In genomic region chr2:36455788-36456187, GRCh38 we compare ENCODE assay signal across 13 cellular contexts.
A peak's percentile ranks its signal among the peaks of the same experiment; 100 is the strongest.
DNase-seq lines count a peak whose midpoint lies in the region; ATAC-seq, FAIRE-seq and TF ChIP-seq lines count a peak whose summit lies in the region.
"Had no signal": no experiment of that assay in that cellular context is flagged by ENCODE, and none has a peak within 500 bp of the region (broad histone marks: within the 10 kb centered on the region; RNA-seq: fewer than 3 reads in every experiment).

No MANE protein-coding gene starts in this region.

- no peak for DNase-seq in A549 (ENCODE audit: low read depth in 1 of 2, low spot score in 1 of 2)
- DNase-seq in SK-MEL-5 (ENCODE audit: low read depth, low spot score) = peak; percentile 49
- peak in 1 of 2 donors; percentile 48 for DNase-seq in fibroblast of lung (ENCODE audit: low read depth in 2 of 2)
- no peak for DNase-seq in central memory CD4-positive, alpha-beta T cell
- DNase-seq in iPS-NIHi11 (ENCODE audit: low spot score) = no peak
- DNase-seq in GM19239 (ENCODE audit: insufficient read length, low spot score) = no peak
- DNase-seq: immature natural killer cell; PC-3; stimulated activated naive CD8-positive, alpha-beta T cell treated with anti-CD3 and anti-CD28 coated beads, Interleukin-15, Interleukin-2, amounts not matched to agents 100 U/mL and 50 U/mL, for 24 hours had no signal

- no peak for TF ChIP-seq RAD21 in A549 (conservative IDR thresholded peaks at IDR 0.05 in 1 of 2, IDR thresholded peaks at IDR 0.05 in 1 of 2)

- no peaks in the 10 kb centered on the region for H4K20me1 ChIP-seq in fibroblast of lung (ENCODE audit: control insufficient read depth, extremely low read depth, insufficient read depth, low read length)

- no peak overlapping the region for H3K4me3 ChIP-seq in A549
- H3K4me3 ChIP-seq in fibroblast of lung (replicated peaks in 1 of 4; ENCODE audit: control extremely low read depth in 1 of 4, insufficient read depth in 1 of 4, low read depth in 3 of 4, low read length in 4 of 4) = no peak overlapping the region
- no peak overlapping the region for H3K4me3 ChIP-seq in muscle layer of duodenum (ENCODE audit: low read depth in 1 of 2, low read length in 2 of 2)

- H3K27ac ChIP-seq in A549 (peak overlapping the region; percentile 80 to 87), fibroblast of lung (ENCODE audit: insufficient read depth, low read length) (peak overlapping the region; percentile 75), muscle layer of duodenum (ENCODE audit: low read length) (peak overlapping the region; percentile 10)

- TF ChIP-seq CTCF in A549 (IDR thresholded peaks at IDR 0.05) (no peak), fibroblast of lung (conservative IDR thresholded peaks at IDR 0.05 in 1 of 2, IDR thresholded peaks at IDR 0.05 in 1 of 2; ENCODE audit: low read depth in 1 of 2, low read length in 2 of 2) (no peak)

- no peak for TF ChIP-seq EP300 in A549 (IDR thresholded peaks at IDR 0.05)

- TF ChIP-seq POLR2A in A549 (IDR thresholded peaks at IDR 0.05; ENCODE audit: low read length) = no peak
- TF ChIP-seq POLR2A in GM18505 (IDR thresholded peaks at IDR 0.05; ENCODE audit: borderline replicate concordance, extremely low read depth, insufficient read depth, insufficient read length) = no peak

- POLR2A ChIA-PET in A549 (lab: Yijun Ruan, JAX) = no interaction called here

- peak overlapping the region; percentile 64 for H3K4me2 ChIP-seq in A549
- H3K4me2 ChIP-seq in fibroblast of lung (ENCODE audit: extremely low read depth, insufficient read depth, low read length) = peak overlapping the region; percentile 51

- WGBS in A549 (ENCODE audit: missing lambda C conversion rate) = 67% methylated on average over 4 of the region's 4 CpGs

- FAIRE-seq in A549 (lab: Jason Lieb, UNC) (no peak), GM19239 (lab: Jason Lieb, UNC) (no peak)
- FAIRE-seq: endometrium, TTC549 had no signal

- H2AFZ ChIP-seq in fibroblast of lung (ENCODE audit: low read length) = no peak overlapping the region

- peaks cover 10% of the 10 kb centered on the region for H3K36me3 ChIP-seq in fibroblast of lung (ENCODE audit: control insufficient read depth, insufficient read depth, low read length)
- H3K36me3 ChIP-seq in muscle layer of duodenum (ENCODE audit: control insufficient read depth in 1 of 2, insufficient read depth in 2 of 2, low read length in 2 of 2) = no peaks in the 10 kb centered on the region

- in situ Hi-C loops in SK-MEL-5 (cut with HindIII; ENCODE audit: low pct_unique_long_range_greater_than_20kb, low sequenced_read_pairs) = no loop called here

- CTCF ChIA-PET in A549 (lab: Yijun Ruan, JAX) = interaction anchor here (0.6 to 2.1 kb wide), 7 partner anchors 12 to 103 kb away, joined by 3 to 11 read pairs (median 3); no protein-coding TSS in a partner anchor

- H3K4me1 ChIP-seq in A549 (peaks cover 100% of the 10 kb centered on the region), fibroblast of lung (ENCODE audit: control insufficient read depth, extremely low read depth, insufficient read depth, low read length) (peaks cover 75% of the 10 kb centered on the region), muscle layer of duodenum (ENCODE audit: control insufficient read depth in 1 of 2, insufficient read depth in 2 of 2, low read length in 2 of 2) (peaks cover 4 to 26% of the 10 kb centered on the region in 2 donors)

- H3K27me3 ChIP-seq in fibroblast of lung (ENCODE audit: control insufficient read depth, insufficient read depth, low read length) (no peaks in the 10 kb centered on the region), muscle layer of duodenum (ENCODE audit: low read depth, low read length) (no peaks in the 10 kb centered on the region)

- no peak overlapping the region for H3K9ac ChIP-seq in fibroblast of lung (ENCODE audit: insufficient read depth, low read length)

- peaks cover 66% of the 10 kb centered on the region for H3K79me2 ChIP-seq in fibroblast of lung (ENCODE audit: control insufficient read depth, insufficient read depth, low read length)

- H3K9me3 ChIP-seq in A549 (no peaks in the 10 kb centered on the region), fibroblast of lung (ENCODE audit: control insufficient read depth, insufficient read depth, low read depth, low read length) (no peaks in the 10 kb centered on the region), muscle layer of duodenum (ENCODE audit: control insufficient read depth in 1 of 2, low read length in 2 of 2) (no peaks in the 10 kb centered on the region)

- ATAC-seq in A549 = peak in 1 of 2 experiments; percentile 12; a peak in 3 of 6 replicates
- no peak for ATAC-seq in GM18505 (IDR thresholded peaks at IDR 0.05; ENCODE audit: unreplicated experiment)
- ATAC-seq: PC-3; stimulated activated naive CD8-positive, alpha-beta T cell treated with anti-CD3 and anti-CD28 coated beads, Interleukin-15, Interleukin-2, amounts not matched to agents 100 U/mL and 50 U/mL, for 24 hours had no signal

TF ChIP-seq in A549, 52 proteins besides CTCF, POLR2A, EP300 and RAD21:
- TF ChIP-seq KDM1A (IDR thresholded peaks at IDR 0.05; ENCODE audit: low read depth) (no peak), RFX5 (IDR thresholded peaks at IDR 0.05) (no peak), MYC (IDR thresholded peaks at IDR 0.05; ENCODE audit: borderline replicate concordance, low read length) (no peak), HOXB5 (CRISPR knock-in tag; IDR thresholded peaks at IDR 0.05) (no peak)

Comparison
In these comparisons a context has a peak if more than half of its experiments do, and no peak if none do; other contexts are left out.
1. H3K27ac ChIP-seq: peak in every context shown above with its lines; median percentile 84 in A549; 75 in fibroblast of lung; 10 in muscle layer of duodenum.